In the genomic region with DNA sequence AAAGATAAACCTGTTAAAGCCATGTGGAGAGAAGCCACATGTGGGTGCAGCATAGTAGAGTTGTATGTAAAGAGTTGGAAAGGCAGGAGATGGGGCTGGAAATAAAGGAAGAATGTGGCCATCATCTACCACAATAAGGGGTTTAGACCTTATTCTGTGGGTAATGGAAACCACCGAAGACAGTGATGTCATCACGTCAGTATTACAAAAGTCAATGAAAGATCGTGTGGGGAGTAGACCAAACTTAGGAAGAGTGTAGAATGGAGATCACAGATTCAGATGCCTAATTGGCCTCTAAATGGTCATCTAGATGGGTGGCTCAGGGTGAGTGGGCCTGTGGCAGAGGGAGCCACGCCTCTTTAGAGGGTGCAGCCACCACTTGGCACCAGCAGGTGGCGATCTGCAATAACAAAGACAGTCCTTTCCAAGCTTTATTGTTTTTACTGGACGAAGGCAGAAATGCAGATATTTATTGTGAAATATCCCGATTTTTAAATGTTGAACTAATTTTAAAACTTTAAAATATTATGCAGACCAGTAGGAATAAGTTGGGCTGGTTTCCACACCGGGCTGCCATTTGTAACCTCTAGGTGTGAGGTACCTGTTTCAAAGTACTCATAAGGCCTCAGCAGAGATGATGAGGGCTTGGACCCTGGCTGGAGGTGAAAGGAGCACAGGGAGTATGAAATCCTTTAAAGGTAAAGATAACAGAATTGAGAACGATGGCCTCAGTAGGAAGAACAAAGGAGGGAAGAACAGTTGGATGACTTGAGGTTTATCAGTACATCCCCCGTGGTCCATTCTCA, we compare ENCODE assay signal across 8 cellular contexts.
DNase-seq lines count a peak whose midpoint lies in the region; ATAC-seq, FAIRE-seq and TF ChIP-seq lines count a peak whose summit lies in the region.

No MANE protein-coding gene starts in this region.

- 69 to 75% methylated on average over 10 of the region's 10 CpGs for WGBS in GM23248 (ENCODE audit: low coverage in 1 of 2, low lambda C conversion rate in 2 of 2, missing lambda C conversion rate in 2 of 2), 2 experiments
- WGBS in pancreas, 2 donors = 50 to 52% methylated on average over 10 of the region's 10 CpGs

- in situ Hi-C loops in GM23248 (cut with MboI) = loop anchor here (25.0 kb wide), 1 partner anchor 399 kb away; no protein-coding TSS in a partner anchor

- H2AFZ ChIP-seq in GM23248 = no peak overlapping the region

- CTCF ChIA-PET in activated B cell treated with CpG ODN at 0.5 μM for 24 hours (lab: Charles Lee) = interaction anchor here (0.8 to 1.5 kb wide), 4 partner anchors 12 to 194 kb away, joined by 3 to 9 read pairs (median 6); no protein-coding TSS in a partner anchor

- no peaks in the 10 kb centered on the region; the same call in 1 of the 2 replicates for H4K20me1 ChIP-seq in GM23248 (ENCODE audit: insufficient read depth)

- ATAC-seq in activated B cell treated with CpG ODN at 0.5 μM for 24 hours (ENCODE audit: low read depth) (peak; percentile 56), pancreas (peak; percentile 61 to 90 (median 88))

- no peaks in the 10 kb centered on the region for H3K27me3 ChIP-seq in GM23248 (replicated peaks; ENCODE audit: insufficient read depth)
- H3K27me3 ChIP-seq in pancreas = no peaks in the 10 kb centered on the region

- H3K79me2 ChIP-seq in GM23248 (ENCODE audit: insufficient read depth) = peaks cover 25% of the 10 kb centered on the region

- no peak overlapping the region for H3K4me2 ChIP-seq in GM23248 (ENCODE audit: unreplicated experiment)

- TF ChIP-seq CTCF in activated B cell treated with CpG ODN at 0.5 μM for 24 hours (IDR thresholded peaks at IDR 0.05) (no peak), fibroblast of pulmonary artery (IDR thresholded peaks at IDR 0.05; ENCODE audit: low read length, missing control alignments) (peak; percentile 93), pancreas (IDR thresholded peaks at IDR 0.05) (peak; percentile 68 to 87 (median 85))

- POLR2A ChIA-PET in activated B cell treated with CpG ODN at 0.5 μM for 24 hours (lab: Charles Lee) = no interaction called here

- DNase-seq in NCI-H82 (lab: John Stamatoyannopoulos, UW) (peak; percentile 59), NCI-H82 treated with DMSO at 0.1 percent for 48 hours (lab: John Stamatoyannopoulos, UW; ENCODE audit: unreplicated experiment) (no peak), GM23248 (peak; percentile 82), LoVo (ENCODE audit: low spot score) (peak; percentile 16), activated B cell treated with CpG ODN at 0.5 μM for 24 hours (no peak), fibroblast of pulmonary artery (ENCODE audit: low read depth) (peak; percentile 72), pancreas (peak in 5 of 6 donors; percentile 23 to 77 (median 61)), DMS114 treated with DMSO at 0.1 percent for 48 hours (lab: John Stamatoyannopoulos, UW; ENCODE audit: unreplicated experiment) (no peak)

- H3K4me1 Mint-ChIP-seq in activated B cell treated with CpG ODN at 0.5 μM for 24 hours = peaks cover 8% of the 10 kb centered on the region

- no peaks in the 10 kb centered on the region for H3K9me3 Mint-ChIP-seq in activated B cell treated with CpG ODN at 0.5 μM for 24 hours

- intact Hi-C loops in activated B cell treated with CpG ODN at 0.5 μM for 24 hours (cut with micrococcal nuclease) (loop anchor here (1.0 to 2.0 kb wide), 3 partner anchors 173 to 417 kb away; no protein-coding TSS in a partner anchor), pancreas (cut with DNase I) (no loop called here)

- H3K27me3 Mint-ChIP-seq in activated B cell treated with CpG ODN at 0.5 μM for 24 hours = peaks cover 9% of the 10 kb centered on the region

- H3K36me3 ChIP-seq in GM23248 (ENCODE audit: low read depth) = peaks cover 15% of the 10 kb centered on the region; the same call in 1 of the 2 replicates
- H3K36me3 ChIP-seq in pancreas = peaks cover 0 to 6% (median 4%) of the 10 kb centered on the region in 3 donors

- peaks cover 19% of the 10 kb centered on the region for H3K4me1 ChIP-seq in GM23248 (ENCODE audit: insufficient read depth)
- no peaks in the 10 kb centered on the region for H3K4me1 ChIP-seq in pancreas

- H3K4me3 ChIP-seq in GM23248 (no peak overlapping the region), fibroblast of pulmonary artery (replicated peaks; ENCODE audit: low read depth, low read length) (no peak overlapping the region), pancreas (no peak overlapping the region)

- no peaks in the 10 kb centered on the region for H3K9me2 ChIP-seq in GM23248 (ENCODE audit: insufficient read depth)

- H3K36me3 Mint-ChIP-seq in activated B cell treated with CpG ODN at 0.5 μM for 24 hours (ENCODE audit: low read depth) = no peaks in the 10 kb centered on the region

- peaks cover 28% of the 10 kb centered on the region for H3F3A ChIP-seq in GM23248 (ENCODE audit: insufficient read depth)

- no peak overlapping the region for H3K4me3 Mint-ChIP-seq in activated B cell treated with CpG ODN at 0.5 μM for 24 hours

- no peak for FAIRE-seq in pancreas (lab: Jason Lieb, UNC)

- no peak overlapping the region for H3K27ac ChIP-seq in GM23248
- H3K27ac ChIP-seq in pancreas = no peak overlapping the region

- H3K27ac Mint-ChIP-seq in activated B cell treated with CpG ODN at 0.5 μM for 24 hours = no peak overlapping the region

- no peak overlapping the region for H3K9ac ChIP-seq in GM23248

- no peaks in the 10 kb centered on the region for H3K9me3 ChIP-seq in GM23248 (ENCODE audit: low read depth)
- no peaks in the 10 kb centered on the region for H3K9me3 ChIP-seq in pancreas

Comparison
In these comparisons a context has a peak if more than half of its experiments do, and no peak if none do; other contexts are left out.
1. DNase-seq: peak in NCI-H82 (single experiment), GM23248 (single experiment), LoVo (single experiment), fibroblast of pulmonary artery (single experiment) and pancreas (5 of 6); none in NCI-H82 treated with DMSO at 0.1 percent for 48 hours (single experiment), activated B cell treated with CpG ODN at 0.5 μM for 24 hours (single experiment) and DMS114 treated with DMSO at 0.1 percent for 48 hours (single experiment).